ENCODE assay signal across 28 cellular contexts in the genomic region with DNA sequence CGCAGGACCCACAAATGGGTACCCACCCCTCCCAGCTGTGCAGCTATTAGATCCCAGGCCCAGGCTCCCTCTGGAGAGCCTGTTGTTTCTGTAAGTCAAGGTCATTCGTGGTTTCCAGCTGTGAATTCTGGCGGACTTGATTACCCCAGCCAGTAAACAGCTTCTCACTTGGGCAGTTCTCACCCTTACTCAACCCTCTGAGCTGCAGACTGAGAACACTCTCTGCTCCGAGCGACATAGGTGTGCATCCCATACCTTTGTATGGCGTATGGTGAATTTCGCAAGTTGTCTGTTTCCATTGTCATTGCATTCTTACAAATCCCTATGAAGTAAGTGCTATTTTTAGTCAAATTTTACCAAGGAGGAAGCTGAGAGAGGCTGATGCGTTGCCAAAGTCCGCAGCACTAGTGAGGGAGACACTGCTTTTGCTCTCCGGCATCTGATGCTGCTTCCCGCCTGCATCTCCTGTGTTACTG. TPM values are rescaled to one million over a fixed set of nuclear protein-coding genes. Genes with fewer than 3 reads are reported as not detected.
A peak's percentile ranks its signal among the peaks of the same experiment; 100 is the strongest.
DNase-seq lines count a peak whose midpoint lies in the region; ATAC-seq and TF ChIP-seq lines count a peak whose summit lies in the region.
"Had no signal": no experiment of that assay in that cellular context is flagged by ENCODE, and none has a peak within 500 bp of the region (broad histone marks: within the 10 kb centered on the region; RNA-seq: fewer than 3 reads in every experiment).

No MANE protein-coding gene starts in this region.

- no peaks in the 10 kb centered on the region for H3K9me3 ChIP-seq in ovary
- H3K9me3 ChIP-seq in uterus, result no peaks in the 10 kb centered on the region
- H3K9me3 ChIP-seq: transverse colon had no signal

- H3K36me3 ChIP-seq in ovary (no peaks in the 10 kb centered on the region), uterus (no peaks in the 10 kb centered on the region)
- H3K36me3 ChIP-seq: transverse colon had no signal

- H3K4me1 ChIP-seq in ovary (ENCODE audit: insufficient read depth) (peaks cover 28% of the 10 kb centered on the region), uterus (no peaks in the 10 kb centered on the region)

- H3K27me3 ChIP-seq in ovary (no peaks in the 10 kb centered on the region), uterus (no peaks in the 10 kb centered on the region)
- H3K27me3 ChIP-seq: dorsolateral prefrontal cortex, transverse colon had no signal

- no peak for TF ChIP-seq EP300 in ovary (IDR thresholded peaks at IDR 0.05)

- H3K4me3 ChIP-seq in ovary (no peak overlapping the region), uterus (no peak overlapping the region)
- H3K4me3 ChIP-seq: dorsolateral prefrontal cortex, transverse colon had no signal

- ATAC-seq in Right ventricle myocardium inferior (peak; percentile 46), Right ventricle myocardium superior (ENCODE audit: poor library complexity) (peak; percentile 48)
- ATAC-seq: naive thymus-derived CD8-positive, alpha-beta T cell; SK-N-SH treated with all-trans-retinoic acid at 6 μM for 48 hours had no signal

- no peak for TF ChIP-seq CTCF in ovary (IDR thresholded peaks at IDR 0.05)
- TF ChIP-seq CTCF in uterus (IDR thresholded peaks at IDR 0.05), result no peak

- 7 to 19% (median 14%) methylated on average over 11 of the region's 11 CpGs for WGBS in ovary, 3 donors

- no peak for DNase-seq in Right ventricle myocardium inferior (ENCODE audit: missing footprints)
- DNase-seq in cardiac septum (ENCODE audit: low spot score), result no peak
- DNase-seq in Right ventricle myocardium superior, result peak; percentile 57
- peak; percentile 63 to 69 (median 68) for DNase-seq in ovary
- DNase-seq in uterus, result peak; percentile 40 to 57
- no peak for DNase-seq in kidney glomerular epithelial cell (lab: John Stamatoyannopoulos, UW)
- DNase-seq in erythroblast (lab: John Stamatoyannopoulos, UW), result no peak
- no peak for DNase-seq in stimulated activated CD8-positive, alpha-beta memory T cell treated with anti-CD3 and anti-CD28 coated beads, Interleukin-4, amount 100 ng/mL, for 48 hours
- DNase-seq: activated CD4-positive, alpha-beta T cell treated with anti-CD3 and anti-CD28 coated beads, Interleukin-2, amount 50 U/mL, for 4 hours; activated effector memory CD4-positive, alpha-beta T cell treated with Interleukin-2 at 50 U/mL for 16 hours; DMS79; dorsolateral prefrontal cortex; KBM-7; mesendoderm; MM.1S; naive thymus-derived CD8-positive, alpha-beta T cell; NCI-H1694 treated with DMSO at 0.1 percent for 48 hours; NCI-H2171 treated with DMSO at 0.1 percent for 48 hours; NCI-H524 treated with DMSO at 0.1 percent for 48 hours; stimulated activated CD4-positive, alpha-beta T cell treated with anti-CD3 and anti-CD28 coated beads, Interleukin-4, amount 100 ng/mL, for 1 hour; stimulated activated naive CD4-positive, alpha-beta T cell treated with Interleukin-2 at 50 U/mL for 16 hours; transverse colon had no signal

- H3K27ac ChIP-seq in ovary (peak overlapping the region in 1 of 2 donors; percentile 55), uterus (peak overlapping the region; percentile 57 to 58)
- H3K27ac ChIP-seq: dorsolateral prefrontal cortex, epithelial cell of prostate had no signal

- TF ChIP-seq POLR2A in ovary (IDR thresholded peaks at IDR 0.05) (no peak), uterus (IDR thresholded peaks at IDR 0.05) (no peak), erythroblast (IDR thresholded peaks at IDR 0.05; ENCODE audit: low read length) (no peak)

- intact Hi-C loops in Right ventricle myocardium inferior (cut with DNase I), result loop anchor here (5.0 kb wide), 1 partner anchor 99 kb away; no protein-coding TSS in a partner anchor
- intact Hi-C loops in cardiac septum (cut with DNase I), result no loop called here
- intact Hi-C loops in Right ventricle myocardium superior (cut with DNase I), result no loop called here
- intact Hi-C loops in ovary (cut with DNase I), result loop anchor here in 2 of 4 donors (5.0 to 10.0 kb wide), 3 partner anchors 86 to 174 kb away; a partner anchor contains a TSS
- intact Hi-C loops in uterus (cut with DNase I; ENCODE audit: low total_unique reads), result no loop called here

RNA-seq across cellular contexts. Expression of a gene that starts 11.3 kb away (rescaled TPM):
- total RNA-seq in Right ventricle myocardium inferior (132 TPM), cardiac septum (190 TPM), Right ventricle myocardium superior (114 TPM), ovary (1 to 10 TPM in 4 of 7 donors, under 1 TPM in 3; 0.48 to 2.1 (median 1.0) TPM), uterus (1 to 10 TPM in 3 of 4 donors, under 1 TPM in 1; 0.88 to 6.3 (median 3.4) TPM)
- 1 to 10 TPM in 1 of 2 donors, under 1 TPM in 1; 0.62 to 2.8 TPM for polyA plus RNA-seq in ovary

RNA-seq across cellular contexts. Expression of a gene that starts 56.0 kb away (rescaled TPM):
- total RNA-seq in Right ventricle myocardium inferior (0.24 TPM), cardiac septum (0.83 TPM), Right ventricle myocardium superior (0.46 TPM), ovary (under 1 TPM in 5 of 7 donors, not detected in 2; 0.10 to 0.92 (median 0.20) TPM), uterus (under 1 TPM in 2 of 4 donors, not detected in 2; 0.21 to 0.43 TPM)
- polyA plus RNA-seq in ovary, result under 1 TPM in 1 of 2 donors, not detected in 1; 0.02 TPM
- total RNA-seq: A172; bronchial epithelial cell; naive thymus-derived CD8-positive, alpha-beta T cell; RPMI7951; T-helper 2 cell treated with Interferon-gamma antibody and Interleukin-4, amounts not matched to agents 100 ng/mL and 5 ng/mL, for 36 hours; transverse colon had no signal
- polyA plus RNA-seq: naive thymus-derived CD8-positive, alpha-beta T cell had no signal

Comparison
In these comparisons a context has a peak if more than half of its experiments do, and no peak if none do; other contexts are left out.
1. DNase-seq: peak in Right ventricle myocardium superior (single experiment), ovary (5 of 5) and uterus (2 of 2); none in Right ventricle myocardium inferior (single experiment), cardiac septum (single experiment), kidney glomerular epithelial cell (single experiment), erythroblast (0 of 2) and stimulated activated CD8-positive, alpha-beta memory T cell treated with anti-CD3 and anti-CD28 coated beads, Interleukin-4, amount 100 ng/mL, for 48 hours (single experiment).
2. RNA of a gene that starts 11.3 kb away (total RNA-seq): 190 TPM in cardiac septum (single experiment), 132 TPM in Right ventricle myocardium inferior (single experiment) and 114 TPM in Right ventricle myocardium superior (single experiment); 0.88 to 6.3 TPM in uterus and 0.48 to 2.1 TPM in ovary; every median in the first group is over 10 times any median in the second.